ENCODE assay signal across 8 cellular contexts in genomic region chr3:122977645-122978466, GRCh38. TPM values are rescaled to one million over a fixed set of nuclear protein-coding genes. Genes with fewer than 3 reads are reported as not detected.
DNase-seq lines count a peak whose midpoint lies in the region; ATAC-seq and TF ChIP-seq lines count a peak whose summit lies in the region.

No MANE protein-coding gene starts in this region.

- in situ Hi-C loops in brain microvascular endothelial cell (cut with HindIII; ENCODE audit: low pct_ligation_motif_present, low sequenced_read_pairs), result no loop called here

- H3K9me3 ChIP-seq in AG04450 (ENCODE audit: control insufficient read depth, insufficient read depth, low read length), result no peaks in the 10 kb centered on the region; the same call in 1 of the 2 replicates

- no peaks in the 10 kb centered on the region for H3K36me3 ChIP-seq in brain microvascular endothelial cell (replicated peaks)

- POLR2A ChIA-PET in AG04450 (lab: Yijun Ruan, JAX), result no interaction called here

- no peak overlapping the region for H3K27ac ChIP-seq in AG04450 (ENCODE audit: low read depth, low read length)
- peak overlapping the region; percentile 22 for H3K27ac ChIP-seq in brain microvascular endothelial cell

- TF ChIP-seq CTCF in AG04450 (IDR thresholded peaks at IDR 0.05; ENCODE audit: low read depth, low read length), result no peak
- no peak for TF ChIP-seq CTCF in brain microvascular endothelial cell (IDR thresholded peaks at IDR 0.05; ENCODE audit: low read depth, low read length, missing control alignments)

- H3K27me3 ChIP-seq in AG04450 (ENCODE audit: control insufficient read depth, insufficient read depth, low read length) (peaks cover 7% of the 10 kb centered on the region), brain microvascular endothelial cell (replicated peaks) (peaks cover 2% of the 10 kb centered on the region)

- ATAC-seq in HG03108 (IDR thresholded peaks at IDR 0.05; ENCODE audit: unreplicated experiment) (no peak), GM18517 (IDR thresholded peaks at IDR 0.05; ENCODE audit: unreplicated experiment) (no peak)

- H3K4me3 ChIP-seq in AG04450 (ENCODE audit: low read depth, low read length), result no peak overlapping the region
- no peak overlapping the region for H3K4me3 ChIP-seq in brain microvascular endothelial cell (ENCODE audit: low read depth, low read length)

- DNase-seq in AG04450 (ENCODE audit: low read depth, low spot score), result peak; percentile 27
- peak; percentile 97 for DNase-seq in M059J (ENCODE audit: low read depth)
- DNase-seq in brain microvascular endothelial cell, result peak; percentile 88
- peak; percentile 93 for DNase-seq in kidney glomerular epithelial cell (lab: John Stamatoyannopoulos, UW)
- no peak for DNase-seq in SIG-M5 (lab: John Stamatoyannopoulos, UW)
- DNase-seq in inferior parietal cortex (ENCODE audit: extremely low spot score), result no peak

- CTCF ChIA-PET in AG04450 (lab: Charles Lee), result interaction anchor here (1.3 kb wide), 1 partner anchor 35 kb away, joined by 3 read pairs; no protein-coding TSS in a partner anchor

RNA-seq across cellular contexts. Expression of gene SEMA5B, which starts 49.7 kb away (rescaled TPM):
- polyA plus RNA-seq in AG04450 (2011; rRNA removed), result not detected in 2 replicates
- not detected in 2 replicates for polyA minus RNA-seq in AG04450 (2011; rRNA and poly(A)+ RNA removed)
- total RNA-seq in M059J (2014; rRNA removed; shearing (Covaris generic)), result not detected in 2 replicates

Comparison
In these comparisons a context has a peak if more than half of its experiments do, and no peak if none do; other contexts are left out.
1. DNase-seq: peak in AG04450 (single experiment), M059J (single experiment), brain microvascular endothelial cell (single experiment) and kidney glomerular epithelial cell (single experiment); none in SIG-M5 (single experiment) and inferior parietal cortex (single experiment).